Comparison of ENCODE assay signal across 1 cellular context in the genomic region with DNA sequence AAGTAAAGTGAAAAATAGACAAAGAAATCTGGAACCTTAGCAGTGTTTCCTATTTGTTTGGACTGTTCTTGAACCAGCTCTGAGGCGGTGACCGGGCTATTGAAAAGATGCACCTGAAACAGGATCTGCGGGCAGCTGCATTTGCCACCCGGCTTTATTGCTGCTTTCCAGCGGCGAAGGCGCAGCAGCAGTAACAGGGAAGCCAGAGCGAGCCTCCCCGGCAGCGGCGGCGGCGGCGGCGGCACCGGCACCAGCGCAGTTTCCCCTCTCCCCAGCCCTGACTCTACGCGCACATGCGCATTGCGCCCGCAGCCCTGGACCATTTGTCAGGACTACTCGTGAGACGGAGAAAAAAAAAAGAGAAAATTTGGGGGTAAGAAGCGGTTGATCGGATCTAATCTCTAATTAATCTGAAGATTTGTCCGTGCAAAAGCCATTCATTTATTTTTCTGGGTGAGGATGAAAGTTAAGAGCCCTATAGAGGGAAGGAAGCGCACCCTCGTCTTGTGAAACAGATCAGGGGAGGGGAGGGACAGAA.
A peak's percentile ranks its signal among the peaks of the same experiment; 100 is the strongest.
TF ChIP-seq lines count a peak whose summit lies in the region.

Gene L3MBTL3 (plus strand): TSS at position 290 of the 538 bp plus-strand sequence. CDS start 24,119 bp downstream, outside the sequence.

TF ChIP-seq in SK-N-SH, 30 proteins besides CTCF, POLR2A, EP300 and RAD21 (continued from another document):
- TF ChIP-seq, protein P1, sequence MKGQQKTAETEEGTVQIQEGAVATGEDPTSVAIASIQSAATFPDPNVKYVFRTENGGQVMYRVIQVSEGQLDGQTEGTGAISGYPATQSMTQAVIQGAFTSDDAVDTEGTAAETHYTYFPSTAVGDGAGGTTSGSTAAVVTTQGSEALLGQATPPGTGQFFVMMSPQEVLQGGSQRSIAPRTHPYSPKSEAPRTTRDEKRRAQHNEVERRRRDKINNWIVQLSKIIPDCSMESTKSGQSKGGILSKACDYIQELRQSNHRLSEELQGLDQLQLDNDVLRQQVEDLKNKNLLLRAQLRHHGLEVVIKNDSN (IDR thresholded peaks at IDR 0.05; ENCODE audit: borderline replicate concordance, low read depth): no peak
- TF ChIP-seq RCOR1 (IDR thresholded peaks at IDR 0.05; ENCODE audit: low read length): no peak
- no peak for TF ChIP-seq FOSL2 (IDR thresholded peaks at IDR 0.05; ENCODE audit: borderline replicate concordance, low read depth)
- no peak for TF ChIP-seq FOXJ3 (CRISPR knock-in tag; IDR thresholded peaks at IDR 0.05)
- TF ChIP-seq, protein P2, sequence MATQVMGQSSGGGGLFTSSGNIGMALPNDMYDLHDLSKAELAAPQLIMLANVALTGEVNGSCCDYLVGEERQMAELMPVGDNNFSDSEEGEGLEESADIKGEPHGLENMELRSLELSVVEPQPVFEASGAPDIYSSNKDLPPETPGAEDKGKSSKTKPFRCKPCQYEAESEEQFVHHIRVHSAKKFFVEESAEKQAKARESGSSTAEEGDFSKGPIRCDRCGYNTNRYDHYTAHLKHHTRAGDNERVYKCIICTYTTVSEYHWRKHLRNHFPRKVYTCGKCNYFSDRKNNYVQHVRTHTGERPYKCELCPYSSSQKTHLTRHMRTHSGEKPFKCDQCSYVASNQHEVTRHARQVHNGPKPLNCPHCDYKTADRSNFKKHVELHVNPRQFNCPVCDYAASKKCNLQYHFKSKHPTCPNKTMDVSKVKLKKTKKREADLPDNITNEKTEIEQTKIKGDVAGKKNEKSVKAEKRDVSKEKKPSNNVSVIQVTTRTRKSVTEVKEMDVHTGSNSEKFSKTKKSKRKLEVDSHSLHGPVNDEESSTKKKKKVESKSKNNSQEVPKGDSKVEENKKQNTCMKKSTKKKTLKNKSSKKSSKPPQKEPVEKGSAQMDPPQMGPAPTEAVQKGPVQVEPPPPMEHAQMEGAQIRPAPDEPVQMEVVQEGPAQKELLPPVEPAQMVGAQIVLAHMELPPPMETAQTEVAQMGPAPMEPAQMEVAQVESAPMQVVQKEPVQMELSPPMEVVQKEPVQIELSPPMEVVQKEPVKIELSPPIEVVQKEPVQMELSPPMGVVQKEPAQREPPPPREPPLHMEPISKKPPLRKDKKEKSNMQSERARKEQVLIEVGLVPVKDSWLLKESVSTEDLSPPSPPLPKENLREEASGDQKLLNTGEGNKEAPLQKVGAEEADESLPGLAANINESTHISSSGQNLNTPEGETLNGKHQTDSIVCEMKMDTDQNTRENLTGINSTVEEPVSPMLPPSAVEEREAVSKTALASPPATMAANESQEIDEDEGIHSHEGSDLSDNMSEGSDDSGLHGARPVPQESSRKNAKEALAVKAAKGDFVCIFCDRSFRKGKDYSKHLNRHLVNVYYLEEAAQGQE (IDR thresholded peaks at IDR 0.05; ENCODE audit: low read depth, low read length): no peak
- no peak for TF ChIP-seq ELF1 (IDR thresholded peaks at IDR 0.05)
- peak; percentile 86 for TF ChIP-seq NRF1 (IDR thresholded peaks at IDR 0.05; ENCODE audit: low read depth, low read length)
- peak; percentile 21; the same call in 1 of the 2 replicates for TF ChIP-seq POLR2AphosphoS5 (IDR thresholded peaks at IDR 0.05; ENCODE audit: low read depth, low read length)
- no peak for TF ChIP-seq RXRA (IDR thresholded peaks at IDR 0.05; ENCODE audit: borderline replicate concordance, low read depth)
- no peak for TF ChIP-seq TEAD4 (IDR thresholded peaks at IDR 0.05; ENCODE audit: borderline replicate concordance, insufficient read depth)
- no peak for TF ChIP-seq NFIC (IDR thresholded peaks at IDR 0.05; ENCODE audit: borderline replicate concordance)
- TF ChIP-seq GATA2 (CRISPR knock-in tag; IDR thresholded peaks at IDR 0.05): no peak
- TF ChIP-seq JUND (IDR thresholded peaks at IDR 0.05): no peak
- no peak for TF ChIP-seq TCF12 (IDR thresholded peaks at IDR 0.05)
- TF ChIP-seq MEF2A (IDR thresholded peaks at IDR 0.05; ENCODE audit: borderline replicate concordance, low read depth): no peak
